ENCODE assay signal across 14 cellular contexts in the genomic region with DNA sequence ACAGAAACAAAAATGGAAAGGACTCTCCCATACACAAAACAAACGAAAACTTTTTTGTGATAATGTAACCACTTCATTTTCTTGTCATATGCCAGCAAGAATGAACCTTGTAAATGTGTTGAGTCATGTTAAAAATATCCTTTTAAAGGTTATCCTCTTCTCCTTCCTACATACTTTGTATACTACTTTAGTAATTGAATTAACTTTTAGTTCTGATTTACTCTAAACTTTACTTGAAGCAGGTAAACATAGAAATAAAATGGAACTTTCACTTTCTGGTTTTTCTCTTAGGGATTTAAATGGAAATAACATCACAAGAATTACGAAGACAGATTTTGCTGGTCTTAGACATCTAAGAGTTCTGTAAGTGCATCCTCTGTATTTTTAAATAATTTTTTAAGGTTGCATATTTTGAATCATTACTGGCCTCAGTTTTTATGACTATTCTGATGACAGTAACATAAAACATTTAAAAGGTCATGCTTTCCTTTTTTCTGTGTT. TPM values are rescaled to one million over a fixed set of nuclear protein-coding genes. Genes with fewer than 3 reads are reported as not detected.
A peak's percentile ranks its signal among the peaks of the same experiment; 100 is the strongest.
DNase-seq lines count a peak whose midpoint lies in the region; ATAC-seq and TF ChIP-seq lines count a peak whose summit lies in the region.
"Had no signal": no experiment of that assay in that cellular context is flagged by ENCODE, and none has a peak within 500 bp of the region (broad histone marks: within the 10 kb centered on the region; RNA-seq: fewer than 3 reads in every experiment).

No MANE protein-coding gene starts in this region.

- no peak for TF ChIP-seq POLR2A in body of pancreas (IDR thresholded peaks at IDR 0.05)

- 0 out of 2 replicates have a peak, but pooled peaks cover 8% of the 10 kb centered on the region for H4K20me1 ChIP-seq in GM23248 (ENCODE audit: insufficient read depth)

- in situ Hi-C loops in GM23248 (cut with MboI) = loop anchor here (10.0 kb wide), 1 partner anchor 1022 kb away; no protein-coding TSS in a partner anchor

- H3K9me2 ChIP-seq in GM23248 (ENCODE audit: insufficient read depth) = no peaks in the 10 kb centered on the region

- ATAC-seq in GM18873 (IDR thresholded peaks at IDR 0.05; ENCODE audit: low FRiP score, unreplicated experiment) (no peak), body of pancreas (no peak)

- no peaks in the 10 kb centered on the region for H3K9me3 ChIP-seq in GM23248 (ENCODE audit: low read depth)
- H3K9me3 ChIP-seq in ascending aorta = no peaks in the 10 kb centered on the region
- H3K9me3 ChIP-seq in body of pancreas = no peaks in the 10 kb centered on the region

- peak overlapping the region; percentile 99 for H3K4me2 ChIP-seq in GM23248 (ENCODE audit: unreplicated experiment)

- TF ChIP-seq CTCF in ascending aorta (IDR thresholded peaks at IDR 0.05) = no peak
- no peak for TF ChIP-seq CTCF in body of pancreas (IDR thresholded peaks at IDR 0.05)

- H3K79me2 ChIP-seq in GM23248 (ENCODE audit: insufficient read depth) = peaks cover 91% of the 10 kb centered on the region

- H3K27me3 ChIP-seq in GM23248 (replicated peaks; ENCODE audit: insufficient read depth) = no peaks in the 10 kb centered on the region
- H3K27me3 ChIP-seq in ascending aorta = no peaks in the 10 kb centered on the region
- H3K27me3 ChIP-seq in body of pancreas = peaks cover 0 to 9% of the 10 kb centered on the region in 2 donors

- H3K4me1 ChIP-seq in GM23248 (ENCODE audit: insufficient read depth) (peaks cover 42% of the 10 kb centered on the region), ascending aorta (peaks cover 0 to 3% of the 10 kb centered on the region in 2 donors), body of pancreas (peaks cover 34% of the 10 kb centered on the region)

- peak overlapping the region; percentile 82 for H3K4me3 ChIP-seq in GM23248
- H3K4me3 ChIP-seq in ascending aorta = peak overlapping the region; percentile 82 to 83
- peak overlapping the region; percentile 2 for H3K4me3 ChIP-seq in skeletal muscle cell (ENCODE audit: low read depth, low read length)
- H3K4me3 ChIP-seq in body of pancreas = no peak overlapping the region

- peak overlapping the region; percentile 57 for H3K27ac ChIP-seq in GM23248
- peak overlapping the region in 1 of 2 donors; percentile 7 for H3K27ac ChIP-seq in ascending aorta
- H3K27ac ChIP-seq in body of pancreas = no peak overlapping the region

- H2AFZ ChIP-seq in GM23248 = no peak overlapping the region

- intact Hi-C loops in ascending aorta (cut with DNase I) = no loop called here
- intact Hi-C loops in body of pancreas (cut with DNase I) = no loop called here

- peak overlapping the region; percentile 77 for H3K9ac ChIP-seq in GM23248

- WGBS in GM23248 (ENCODE audit: low coverage in 1 of 2, low lambda C conversion rate in 2 of 2, missing lambda C conversion rate in 2 of 2), 2 experiments = 4 to 8% methylated on average over 2 of the region's 2 CpGs
- 73 to 78% methylated on average over 2 of the region's 2 CpGs for WGBS in body of pancreas, 2 donors

- H3K36me3 ChIP-seq in GM23248 (ENCODE audit: low read depth) (peaks cover 26% of the 10 kb centered on the region), ascending aorta (no peaks in the 10 kb centered on the region), body of pancreas (replicated peaks in 1 of 2; ENCODE audit: insufficient read depth in 1 of 2, low read depth in 2 of 2) (no peaks in the 10 kb centered on the region)

- DNase-seq in GM23248 = peak; percentile 44
- DNase-seq in ascending aorta (ENCODE audit: low spot score in 2 of 2) = no peak
- DNase-seq in hepatic stellate cell (ENCODE audit: low spot score) = peak; percentile 9
- DNase-seq in skeletal muscle cell (ENCODE audit: low read depth) = no peak
- DNase-seq in NCI-H526 treated with DMSO at 0.1 percent for 48 hours (lab: John Stamatoyannopoulos, UW) = no peak
- no peak for DNase-seq in NCI-H226
- no peak for DNase-seq in body of pancreas
- DNase-seq: activated CD4-positive, alpha-beta T cell treated with anti-CD3 and anti-CD28 coated beads, Interleukin-2, amount 50 U/mL, for 1 hour; CD4-positive, alpha-beta T cell; RPMI8226; stimulated activated naive CD4-positive, alpha-beta T cell had no signal

- H3F3A ChIP-seq in GM23248 (ENCODE audit: insufficient read depth) = peaks cover 19% of the 10 kb centered on the region; the same call in 1 of the 2 replicates

RNA-seq across cellular contexts. Expression of a gene that starts 4.7 kb away (rescaled TPM):
- 23.0 and 24.9 TPM in 2 replicates for total RNA-seq in GM23248 (2014; rRNA removed; shearing (Covaris generic))
- 43.9 and 50.8 TPM in 2 replicates for polyA plus RNA-seq in GM23248 (2016; fragmentation: Nextera tagmentation; extraction: Ambion mirVana)
- total RNA-seq in ascending aorta (25.2 TPM), body of pancreas (1 to 10 TPM; 3.1 to 5.6 TPM)
- total RNA-seq: CD4-positive, alpha-beta T cell; G401; NCI-H460 had no signal

Comparison
In these comparisons a context has a peak if more than half of its experiments do, and no peak if none do; other contexts are left out.
1. DNase-seq: peak in GM23248 (single experiment) and hepatic stellate cell (single experiment); none in ascending aorta (0 of 2), skeletal muscle cell (single experiment), NCI-H526 treated with DMSO at 0.1 percent for 48 hours (single experiment), NCI-H226 (single experiment) and body of pancreas (0 of 4).
2. H3K4me3 ChIP-seq: peak in GM23248 (single experiment), ascending aorta (2 of 2) and skeletal muscle cell (single experiment); none in body of pancreas (0 of 2).